22 cellular contexts compared by ENCODE assay signal in genomic region chr13:32262619-32263018, GRCh38. TPM values are rescaled to one million over a fixed set of nuclear protein-coding genes. Genes with fewer than 3 reads are reported as not detected.
"Had no signal": no experiment of that assay in that cellular context is flagged by ENCODE, and none has a peak within 500 bp of the region (broad histone marks: within the 10 kb centered on the region; RNA-seq: fewer than 3 reads in every experiment).

No MANE protein-coding gene starts in this region.

- ATAC-seq: left lobe of liver, natural killer cell, right cardiac atrium had no signal

- H3K4me3 ChIP-seq: spleen, stomach, thoracic aorta had no signal

- H3K9me3 ChIP-seq: spleen, stomach, thoracic aorta had no signal

- H3K27me3 ChIP-seq: brain microvascular endothelial cell, spleen, stomach had no signal

- DNase-seq: activated CD4-positive, alpha-beta T cell treated with anti-CD3 and anti-CD28 coated beads, Interleukin-2, amount 10 ng/mL, durations not matched to agents 24 days and 14 days; activated CD4-positive, CD25-positive, alpha-beta regulatory T cell; activated naive CD8-positive, alpha-beta T cell treated with anti-CD3 and anti-CD28 coated beads for 36 hours; amygdala; brain microvascular endothelial cell; cerebellar nuclear complex; hippocampal formation; mesendoderm; natural killer cell; right cardiac atrium; spleen; stimulated activated CD4-positive, alpha-beta T cell treated with anti-CD3 and anti-CD28 coated beads, Interleukin-1b, Interleukin-23, amount 100 ng/mL, for 48 hours; stomach; SW 1271 had no signal

- H3K36me3 ChIP-seq: brain microvascular endothelial cell had no signal

RNA-seq across cellular contexts. Expression of gene ZAR1L, which starts 52.5 kb away (rescaled TPM):
- total RNA-seq: activated CD8-positive, alpha-beta memory T cell treated with anti-CD3 and anti-CD28 coated beads for 36 hours; activated T-helper 1 cell treated with anti-CD3 and anti-CD28 coated beads, Interleukin-12 subunit alpha, Interleukin-12 subunit beta, Interleukin-2, Interleukin-4 antibody, amounts not matched to agents 30 ng/mL and 10 ng/mL and 1 ng/mL, durations not matched to agents 14 hours and 24 hours and 36 hours; epithelial cell of proximal tubule; left lobe of liver; posterior vena cava; right cardiac atrium; spleen; stomach; thoracic aorta; urinary bladder had no signal
- polyA plus RNA-seq: keratinocyte, right cardiac atrium, stomach, urinary bladder had no signal
